7 cellular contexts compared by ENCODE assay signal in the genomic region with DNA sequence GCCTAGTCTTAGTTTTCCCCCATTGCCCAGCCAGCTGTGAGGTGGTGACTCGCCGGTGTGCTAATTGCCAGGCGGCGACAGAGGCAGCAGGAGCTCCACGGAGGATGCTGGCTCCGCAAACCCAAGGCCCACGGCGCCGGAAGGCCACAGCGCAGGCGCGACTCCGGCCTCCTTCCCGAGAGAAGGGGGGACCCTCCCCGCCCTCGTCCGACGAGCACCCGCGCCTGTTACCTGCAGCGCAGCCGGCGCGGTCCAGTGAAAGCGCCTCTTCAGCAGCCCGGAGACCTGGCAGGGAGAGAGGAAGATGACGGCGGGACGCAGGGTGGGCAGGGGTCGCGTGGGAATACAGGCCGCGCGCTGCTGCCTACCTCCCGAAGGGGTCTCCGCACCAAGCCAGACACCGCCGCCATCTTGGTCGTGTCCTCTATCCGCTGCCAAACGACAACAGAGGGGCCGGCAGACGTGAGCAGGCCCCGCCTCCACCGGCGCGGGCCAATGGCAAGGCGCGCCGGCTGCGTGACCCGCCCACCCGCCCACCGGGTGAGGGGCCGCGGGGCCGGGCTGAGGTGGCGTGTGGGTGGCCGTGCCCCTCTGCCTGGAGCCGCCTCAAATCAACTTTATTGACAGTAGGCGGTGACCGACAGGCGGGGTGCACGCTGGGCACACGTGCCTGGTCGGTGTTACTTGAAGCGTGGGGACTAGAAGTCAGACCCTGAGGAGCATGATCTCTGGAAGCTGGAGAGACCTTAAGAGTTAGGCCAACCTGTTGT.
DNase-seq lines count a peak whose midpoint lies in the region; ATAC-seq and TF ChIP-seq lines count a peak whose summit lies in the region.

TSS of gene PDHB (minus strand) at position 433 of the 770 bp plus-strand sequence. CDS start at position 410, 23 bp downstream.

- ATAC-seq in GM18511 (IDR thresholded peaks at IDR 0.05; ENCODE audit: unreplicated experiment) (peak; percentile 96), HG02973 (IDR thresholded peaks at IDR 0.05; ENCODE audit: unreplicated experiment) (peak; percentile 93)

- DNase-seq in NCI-H1930 (lab: John Stamatoyannopoulos, UW) (peak; percentile 75 to 78), T1000 (lab: John Stamatoyannopoulos, UW) (peak; percentile 90), astrocyte of the hippocampus (ENCODE audit: low read depth, low spot score) (peak; percentile 96), hippocampal formation (lab: John Stamatoyannopoulos, UW) (peak; percentile 91 to 96), retinal pigment epithelial cell (ENCODE audit: low read depth) (peak; percentile 75)

- H3K4me3 ChIP-seq in retinal pigment epithelial cell (ENCODE audit: low read length) = peak within 1 kb of the TSS; percentile 82

- no peak for TF ChIP-seq CTCF in retinal pigment epithelial cell (conservative IDR thresholded peaks at IDR 0.05; ENCODE audit: low read depth, low read length)

Comparison
In these comparisons a context has a peak if more than half of its experiments do, and no peak if none do; other contexts are left out.
1. Peak in every context shown above with its lines: DNase-seq, ATAC-seq and H3K4me3 ChIP-seq.